Comparison of ENCODE assay signal across 8 cellular contexts in the genomic region with DNA sequence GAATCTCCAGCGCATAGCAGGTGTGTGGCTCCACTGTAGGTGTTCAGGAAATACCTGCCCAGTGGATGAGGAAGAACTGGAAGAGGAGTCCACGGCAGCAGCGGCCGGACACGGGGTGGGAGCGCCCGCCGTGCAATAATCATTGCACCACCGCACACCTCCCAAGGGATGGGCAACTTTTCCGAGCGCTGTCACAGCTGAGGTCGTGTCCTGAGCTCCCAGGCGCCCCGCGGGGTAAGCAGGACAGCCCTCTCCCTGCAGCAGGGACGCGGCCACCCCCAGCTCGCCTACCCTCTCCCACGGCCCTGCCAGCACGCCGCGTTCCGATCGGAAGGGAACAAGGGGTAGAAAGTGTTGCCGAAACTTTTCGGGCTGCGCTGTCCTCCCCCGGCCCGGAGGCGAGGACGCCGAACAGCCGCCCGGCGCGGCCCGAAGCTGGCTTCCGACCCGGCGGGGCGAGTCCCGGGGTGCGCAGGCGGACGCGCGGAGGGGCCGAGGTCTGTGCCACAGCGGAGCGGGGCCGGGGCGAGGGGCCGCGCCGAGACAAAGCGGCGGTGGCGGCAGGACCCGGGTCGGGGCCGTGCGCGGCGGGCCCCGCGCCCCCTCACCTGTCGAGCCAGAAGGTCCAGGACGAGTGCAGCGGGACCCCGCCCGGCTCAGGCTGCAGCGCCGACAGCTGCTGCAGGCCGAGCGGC. TPM values are rescaled to one million over a fixed set of nuclear protein-coding genes. Genes with fewer than 3 reads are reported as not detected.
DNase-seq lines count a peak whose midpoint lies in the region; ATAC-seq, FAIRE-seq and TF ChIP-seq lines count a peak whose summit lies in the region.

No MANE protein-coding gene starts in this region.

- DNase-seq in A549 (ENCODE audit: low read depth in 1 of 2, low spot score in 1 of 2) (peak; percentile 9 to 44), endodermal cell (peak; percentile 72), thyroid gland (peak; percentile 54 to 56), NCI-H1048 (lab: John Stamatoyannopoulos, UW) (no peak)
- peak; percentile 62 for DNase-seq in activated CD4-positive, alpha-beta T cell treated with anti-CD3 and anti-CD28 coated beads for 36 hours

- ATAC-seq in A549: peak; percentile 78 to 81
- peak; percentile 36 for ATAC-seq in GM18858 (IDR thresholded peaks at IDR 0.05; ENCODE audit: unreplicated experiment)
- ATAC-seq in HG03432 (IDR thresholded peaks at IDR 0.05; ENCODE audit: unreplicated experiment): peak; percentile 62
- ATAC-seq in activated CD4-positive, alpha-beta T cell treated with anti-CD3 and anti-CD28 coated beads for 36 hours: peak; percentile 24

- H3K4me1 Mint-ChIP-seq in activated CD4-positive, alpha-beta T cell treated with anti-CD3 and anti-CD28 coated beads for 36 hours: peaks cover 64% of the 10 kb centered on the region
- H3K4me1 Mint-ChIP-seq in endodermal cell: no peaks in the 10 kb centered on the region

- intact Hi-C loops in activated CD4-positive, alpha-beta T cell treated with anti-CD3 and anti-CD28 coated beads for 36 hours (cut with DNase I, micrococcal nuclease): loop anchor here (1.0 to 10.0 kb wide), 10 partner anchors 63 to 1270 kb away; a partner anchor contains a TSS
- intact Hi-C loops in thyroid gland (cut with DNase I): no loop called here

- POLR2A ChIA-PET in A549 (lab: Yijun Ruan, JAX): no interaction called here
- POLR2A ChIA-PET in activated CD4-positive, alpha-beta T cell treated with anti-CD3 and anti-CD28 coated beads for 36 hours (lab: Charles Lee): no interaction called here

- H3K36me3 ChIP-seq in endodermal cell (ENCODE audit: control insufficient read depth, insufficient read depth, low read length): no peaks in the 10 kb centered on the region
- H3K36me3 ChIP-seq in mucosa of stomach (ENCODE audit: control insufficient read depth, insufficient read depth, low read length): no peaks in the 10 kb centered on the region
- H3K36me3 ChIP-seq in thyroid gland: no peaks in the 10 kb centered on the region

- TF ChIP-seq POLR2A in A549 (IDR thresholded peaks at IDR 0.05; ENCODE audit: low read length) (no peak), thyroid gland (IDR thresholded peaks at IDR 0.05) (peak in 1 of 2 donors; percentile 40)

- peaks cover 13% of the 10 kb centered on the region for H3K36me3 Mint-ChIP-seq in activated CD4-positive, alpha-beta T cell treated with anti-CD3 and anti-CD28 coated beads for 36 hours (ENCODE audit: low read depth)
- no peaks in the 10 kb centered on the region for H3K36me3 Mint-ChIP-seq in endodermal cell (ENCODE audit: low read depth)

- WGBS in A549 (ENCODE audit: missing lambda C conversion rate): 3% methylated on average over 22 of the region's 75 CpGs
- whole genome bisulfite sequencing in endodermal cell (ENCODE audit: insufficient coverage in 1 of 2, insufficient read length in 1 of 2), 2 experiments: 1% methylated on average over 28 to 75 of the region's 75 CpGs
- 0 to 4% methylated on average over 9 to 14 of the region's 75 CpGs for WGBS in thyroid gland, 2 donors

- no peak for FAIRE-seq in A549 (lab: Jason Lieb, UNC)

- no peaks in the 10 kb centered on the region for H3K9me3 ChIP-seq in A549
- H3K9me3 ChIP-seq in endodermal cell (ENCODE audit: control insufficient read depth, low read length): no peaks in the 10 kb centered on the region
- no peaks in the 10 kb centered on the region for H3K9me3 ChIP-seq in mucosa of stomach (ENCODE audit: control insufficient read depth, low read length)
- no peaks in the 10 kb centered on the region for H3K9me3 ChIP-seq in thyroid gland

- H3K9me3 Mint-ChIP-seq in activated CD4-positive, alpha-beta T cell treated with anti-CD3 and anti-CD28 coated beads for 36 hours (ENCODE audit: low read depth): no peaks in the 10 kb centered on the region
- H3K9me3 Mint-ChIP-seq in endodermal cell: no peaks in the 10 kb centered on the region

- peak overlapping the region; percentile 83 for H3K4me3 ChIP-seq in A549
- H3K4me3 ChIP-seq in endodermal cell (ENCODE audit: low read length): peak overlapping the region; percentile 76
- H3K4me3 ChIP-seq in mucosa of stomach (ENCODE audit: low read length): peak overlapping the region; percentile 49
- peak overlapping the region; percentile 5 to 60 (median 52) for H3K4me3 ChIP-seq in thyroid gland (replicated peaks in 1 of 3)

- CTCF ChIA-PET in A549 (lab: Yijun Ruan, JAX): interaction anchor here (0.8 to 3.6 kb wide), 3 partner anchors 13 to 35 kb away, joined by 3 to 17 read pairs (median 3); no protein-coding TSS in a partner anchor
- CTCF ChIA-PET in activated CD4-positive, alpha-beta T cell treated with anti-CD3 and anti-CD28 coated beads for 36 hours (lab: Charles Lee): interaction anchor here (0.6 to 2.5 kb wide), 5 partner anchors 9 to 341 kb away, joined by 3 to 8 read pairs (median 4); no protein-coding TSS in a partner anchor

- TF ChIP-seq EP300 in A549 (IDR thresholded peaks at IDR 0.05): no peak

- H3K27me3 ChIP-seq in endodermal cell (ENCODE audit: control insufficient read depth, insufficient read depth, low read length, poor library complexity, severe bottlenecking): peaks cover 88% of the 10 kb centered on the region
- no peaks in the 10 kb centered on the region for H3K27me3 ChIP-seq in mucosa of stomach (ENCODE audit: control insufficient read depth, insufficient read depth, low read length)
- H3K27me3 ChIP-seq in thyroid gland: no peaks in the 10 kb centered on the region

- TF ChIP-seq RAD21 in A549 (conservative IDR thresholded peaks at IDR 0.05 in 1 of 2, IDR thresholded peaks at IDR 0.05 in 1 of 2): no peak

- peak overlapping the region; percentile 77 for H3K4me3 Mint-ChIP-seq in activated CD4-positive, alpha-beta T cell treated with anti-CD3 and anti-CD28 coated beads for 36 hours
- H3K4me3 Mint-ChIP-seq in endodermal cell: peak overlapping the region; percentile 64

- H3K9ac ChIP-seq in endodermal cell (ENCODE audit: extremely low read depth, low read length, poor library complexity, severe bottlenecking) (no peak overlapping the region), mucosa of stomach (ENCODE audit: low read length) (peak overlapping the region; percentile 67)

- H3K4me1 ChIP-seq in A549 (peaks cover 7% of the 10 kb centered on the region), endodermal cell (ENCODE audit: control insufficient read depth, insufficient read depth, low read length) (no peaks in the 10 kb centered on the region), mucosa of stomach (ENCODE audit: control insufficient read depth, insufficient read depth, low read length) (peaks cover 7% of the 10 kb centered on the region), thyroid gland (peaks cover 10 to 20% of the 10 kb centered on the region in 2 donors)

- H3K27ac ChIP-seq in A549: peak overlapping the region; percentile 82 to 90
- H3K27ac ChIP-seq in endodermal cell (ENCODE audit: low read depth, low read length): no peak overlapping the region
- peak overlapping the region in 2 of 3 donors; percentile 66 to 69 for H3K27ac ChIP-seq in thyroid gland

- H3K27me3 Mint-ChIP-seq in activated CD4-positive, alpha-beta T cell treated with anti-CD3 and anti-CD28 coated beads for 36 hours: no peaks in the 10 kb centered on the region
- H3K27me3 Mint-ChIP-seq in endodermal cell (ENCODE audit: insufficient read depth): peaks cover 85% of the 10 kb centered on the region

- H3K4me2 ChIP-seq in A549: peak overlapping the region; percentile 96

- TF ChIP-seq CTCF in A549 (IDR thresholded peaks at IDR 0.05) (no peak), endodermal cell (conservative IDR thresholded peaks at IDR 0.05) (no peak), thyroid gland (IDR thresholded peaks at IDR 0.05) (no peak)

- H3K27ac Mint-ChIP-seq in activated CD4-positive, alpha-beta T cell treated with anti-CD3 and anti-CD28 coated beads for 36 hours: peak overlapping the region; percentile 95
- H3K27ac Mint-ChIP-seq in endodermal cell: no peak overlapping the region

TF ChIP-seq in A549, 52 proteins besides CTCF, POLR2A, EP300 and RAD21:
- TF ChIP-seq HEYL (CRISPR knock-in tag; IDR thresholded peaks at IDR 0.05) (no peak), JUN (IDR thresholded peaks at IDR 0.05) (0 out of 5 replicates have a peak, but pooled peaks of 1 of the 2 experiments have one; percentile 19)

RNA-seq across cellular contexts. Expression of a gene that starts 0.5 kb away (rescaled TPM):
- polyA plus RNA-seq in A549 (2011; rRNA removed) (4.6 and 5.5 TPM in 2 replicates), A549 (2017; fragmentation: RNase III; extraction: RNeasy Plus Mini Kit Qiagen cat#74134 plus additional on column Dnase treatment) (2.3 to 2.8 TPM (median 2.7 TPM) in 3 replicates)
- polyA plus RNA-seq in A549 (2012; cell fraction: cytosol; rRNA removed): 0.87 and 1.0 TPM in 2 replicates
- polyA plus RNA-seq in A549 (2012; cell fraction: nucleus; rRNA removed): 0.22 and 0.55 TPM in 2 replicates
- polyA minus RNA-seq in A549 (2011; rRNA and poly(A)+ RNA removed): 2.6 and 2.7 TPM in 2 replicates
- total RNA-seq in activated CD4-positive, alpha-beta T cell treated with anti-CD3 and anti-CD28 coated beads for 36 hours: 10 to 100 TPM; 28.7 to 29.7 TPM
- total RNA-seq in endodermal cell (1 to 10 TPM; 1.9 to 5.5 TPM), thyroid gland (10 to 100 TPM; 18.4 to 26.6 (median 26.0) TPM)
- 7.9 TPM for polyA plus RNA-seq in endodermal cell (2013, experiment 1 of 2)
- polyA plus RNA-seq in endodermal cell (2013, experiment 2 of 2): 7.7 TPM

RNA-seq across cellular contexts. Expression of a gene that starts 28.9 kb away (rescaled TPM):
- polyA plus RNA-seq in A549 (2011; rRNA removed) (1.1 and 1.7 TPM in 2 replicates), A549 (2017; fragmentation: RNase III; extraction: RNeasy Plus Mini Kit Qiagen cat#74134 plus additional on column Dnase treatment) (1.6 to 1.7 TPM (median 1.7 TPM) in 3 replicates)
- polyA plus RNA-seq in A549 (2012; cell fraction: cytosol; rRNA removed): 1.1 and 2.1 TPM in 2 replicates
- 1.6 and 1.7 TPM in 2 replicates for polyA plus RNA-seq in A549 (2012; cell fraction: nucleus; rRNA removed)
- polyA minus RNA-seq in A549 (2011; rRNA and poly(A)+ RNA removed): 0.50 and 0.63 TPM in 2 replicates
- 1 to 10 TPM; 1.2 to 1.6 TPM for total RNA-seq in activated CD4-positive, alpha-beta T cell treated with anti-CD3 and anti-CD28 coated beads for 36 hours
- total RNA-seq in endodermal cell (1 to 10 TPM; 7.4 to 7.9 TPM), thyroid gland (10 to 100 TPM in 1 of 4 donors, 1 to 10 TPM in 3; 2.3 to 11.0 (median 5.5) TPM)
- polyA plus RNA-seq in endodermal cell (2013, experiment 1 of 2): 10.0 TPM
- polyA plus RNA-seq in endodermal cell (2013, experiment 2 of 2): 8.9 TPM

Comparison
In these comparisons a context has a peak if more than half of its experiments do, and no peak if none do; other contexts are left out.
1. ATAC-seq: peak in every context shown above with its lines; median percentile 80 in A549; 62 in HG03432; 36 in GM18858; 24 in activated CD4-positive, alpha-beta T cell treated with anti-CD3 and anti-CD28 coated beads for 36 hours.